1 cellular context compared by ENCODE assay signal in genomic region chr7:35285799-35286198, GRCh38.
TF ChIP-seq lines count a peak whose summit lies in the region.

No MANE protein-coding gene starts in this region.

TF ChIP-seq in SK-N-SH, 30 proteins besides CTCF, POLR2A, EP300 and RAD21:
- TF ChIP-seq, protein P1, sequence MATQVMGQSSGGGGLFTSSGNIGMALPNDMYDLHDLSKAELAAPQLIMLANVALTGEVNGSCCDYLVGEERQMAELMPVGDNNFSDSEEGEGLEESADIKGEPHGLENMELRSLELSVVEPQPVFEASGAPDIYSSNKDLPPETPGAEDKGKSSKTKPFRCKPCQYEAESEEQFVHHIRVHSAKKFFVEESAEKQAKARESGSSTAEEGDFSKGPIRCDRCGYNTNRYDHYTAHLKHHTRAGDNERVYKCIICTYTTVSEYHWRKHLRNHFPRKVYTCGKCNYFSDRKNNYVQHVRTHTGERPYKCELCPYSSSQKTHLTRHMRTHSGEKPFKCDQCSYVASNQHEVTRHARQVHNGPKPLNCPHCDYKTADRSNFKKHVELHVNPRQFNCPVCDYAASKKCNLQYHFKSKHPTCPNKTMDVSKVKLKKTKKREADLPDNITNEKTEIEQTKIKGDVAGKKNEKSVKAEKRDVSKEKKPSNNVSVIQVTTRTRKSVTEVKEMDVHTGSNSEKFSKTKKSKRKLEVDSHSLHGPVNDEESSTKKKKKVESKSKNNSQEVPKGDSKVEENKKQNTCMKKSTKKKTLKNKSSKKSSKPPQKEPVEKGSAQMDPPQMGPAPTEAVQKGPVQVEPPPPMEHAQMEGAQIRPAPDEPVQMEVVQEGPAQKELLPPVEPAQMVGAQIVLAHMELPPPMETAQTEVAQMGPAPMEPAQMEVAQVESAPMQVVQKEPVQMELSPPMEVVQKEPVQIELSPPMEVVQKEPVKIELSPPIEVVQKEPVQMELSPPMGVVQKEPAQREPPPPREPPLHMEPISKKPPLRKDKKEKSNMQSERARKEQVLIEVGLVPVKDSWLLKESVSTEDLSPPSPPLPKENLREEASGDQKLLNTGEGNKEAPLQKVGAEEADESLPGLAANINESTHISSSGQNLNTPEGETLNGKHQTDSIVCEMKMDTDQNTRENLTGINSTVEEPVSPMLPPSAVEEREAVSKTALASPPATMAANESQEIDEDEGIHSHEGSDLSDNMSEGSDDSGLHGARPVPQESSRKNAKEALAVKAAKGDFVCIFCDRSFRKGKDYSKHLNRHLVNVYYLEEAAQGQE (IDR thresholded peaks at IDR 0.05; ENCODE audit: low read depth, low read length): no peak
- TF ChIP-seq SIN3A (IDR thresholded peaks at IDR 0.05; ENCODE audit: borderline replicate concordance, low read depth, low read length) (no peak), RFX5 (IDR thresholded peaks at IDR 0.05; ENCODE audit: low read length) (no peak), MAX (IDR thresholded peaks at IDR 0.05; ENCODE audit: low read depth) (no peak), TAF1 (IDR thresholded peaks at IDR 0.05; ENCODE audit: borderline replicate concordance, low read depth, low read length) (no peak), MEF2A (IDR thresholded peaks at IDR 0.05; ENCODE audit: borderline replicate concordance, low read depth) (no peak), ZBTB33 (IDR thresholded peaks at IDR 0.05; ENCODE audit: borderline replicate concordance, low read depth) (no peak), GABPA (IDR thresholded peaks at IDR 0.05; ENCODE audit: low read depth) (no peak), NRF1 (IDR thresholded peaks at IDR 0.05; ENCODE audit: low read depth, low read length) (no peak), PBX3 (IDR thresholded peaks at IDR 0.05) (no peak), TEAD4 (IDR thresholded peaks at IDR 0.05; ENCODE audit: borderline replicate concordance, insufficient read depth) (no peak), JUND (IDR thresholded peaks at IDR 0.05) (no peak), RCOR1 (IDR thresholded peaks at IDR 0.05; ENCODE audit: low read length) (peak; percentile 60), SMC3 (IDR thresholded peaks at IDR 0.05; ENCODE audit: low read depth, low read length) (peak; percentile 6; the same call in 1 of the 2 replicates), GATA2 (CRISPR knock-in tag; IDR thresholded peaks at IDR 0.05) (peak; percentile 88), YY1 (IDR thresholded peaks at IDR 0.05; ENCODE audit: low read depth) (no peak), MXI1 (IDR thresholded peaks at IDR 0.05; ENCODE audit: low read depth, low read length) (peak; percentile 42; the same call in 1 of the 2 replicates), POLR2AphosphoS5 (IDR thresholded peaks at IDR 0.05; ENCODE audit: low read depth, low read length) (no peak), FOSL2 (IDR thresholded peaks at IDR 0.05; ENCODE audit: borderline replicate concordance, low read depth) (no peak), RXRA (IDR thresholded peaks at IDR 0.05; ENCODE audit: borderline replicate concordance, low read depth) (no peak), CHD2 (IDR thresholded peaks at IDR 0.05; ENCODE audit: low read length, partially characterized antibody) (no peak), TCF12 (IDR thresholded peaks at IDR 0.05) (no peak), EZH2phosphoT487 (IDR thresholded peaks at IDR 0.05; ENCODE audit: borderline replicate concordance, low read depth) (no peak), FOXM1 (IDR thresholded peaks at IDR 0.05; ENCODE audit: low read depth) (no peak), FOXJ3 (CRISPR knock-in tag; IDR thresholded peaks at IDR 0.05) (no peak; the same call in 1 of the 2 replicates), NFIC (IDR thresholded peaks at IDR 0.05; ENCODE audit: borderline replicate concordance) (no peak)
- TF ChIP-seq, protein P2, sequence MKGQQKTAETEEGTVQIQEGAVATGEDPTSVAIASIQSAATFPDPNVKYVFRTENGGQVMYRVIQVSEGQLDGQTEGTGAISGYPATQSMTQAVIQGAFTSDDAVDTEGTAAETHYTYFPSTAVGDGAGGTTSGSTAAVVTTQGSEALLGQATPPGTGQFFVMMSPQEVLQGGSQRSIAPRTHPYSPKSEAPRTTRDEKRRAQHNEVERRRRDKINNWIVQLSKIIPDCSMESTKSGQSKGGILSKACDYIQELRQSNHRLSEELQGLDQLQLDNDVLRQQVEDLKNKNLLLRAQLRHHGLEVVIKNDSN (IDR thresholded peaks at IDR 0.05; ENCODE audit: borderline replicate concordance, low read depth): no peak
- TF ChIP-seq, protein P3, sequence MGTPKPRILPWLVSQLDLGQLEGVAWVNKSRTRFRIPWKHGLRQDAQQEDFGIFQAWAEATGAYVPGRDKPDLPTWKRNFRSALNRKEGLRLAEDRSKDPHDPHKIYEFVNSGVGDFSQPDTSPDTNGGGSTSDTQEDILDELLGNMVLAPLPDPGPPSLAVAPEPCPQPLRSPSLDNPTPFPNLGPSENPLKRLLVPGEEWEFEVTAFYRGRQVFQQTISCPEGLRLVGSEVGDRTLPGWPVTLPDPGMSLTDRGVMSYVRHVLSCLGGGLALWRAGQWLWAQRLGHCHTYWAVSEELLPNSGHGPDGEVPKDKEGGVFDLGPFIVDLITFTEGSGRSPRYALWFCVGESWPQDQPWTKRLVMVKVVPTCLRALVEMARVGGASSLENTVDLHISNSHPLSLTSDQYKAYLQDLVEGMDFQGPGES (IDR thresholded peaks at IDR 0.05; ENCODE audit: low read depth, low read length): no peak
- TF ChIP-seq, protein P4, sequence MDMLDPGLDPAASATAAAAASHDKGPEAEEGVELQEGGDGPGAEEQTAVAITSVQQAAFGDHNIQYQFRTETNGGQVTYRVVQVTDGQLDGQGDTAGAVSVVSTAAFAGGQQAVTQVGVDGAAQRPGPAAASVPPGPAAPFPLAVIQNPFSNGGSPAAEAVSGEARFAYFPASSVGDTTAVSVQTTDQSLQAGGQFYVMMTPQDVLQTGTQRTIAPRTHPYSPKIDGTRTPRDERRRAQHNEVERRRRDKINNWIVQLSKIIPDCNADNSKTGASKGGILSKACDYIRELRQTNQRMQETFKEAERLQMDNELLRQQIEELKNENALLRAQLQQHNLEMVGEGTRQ (IDR thresholded peaks at IDR 0.05; ENCODE audit: borderline replicate concordance, low read depth, low read length): no peak
